1 cellular context compared by ENCODE assay signal in the genomic region with DNA sequence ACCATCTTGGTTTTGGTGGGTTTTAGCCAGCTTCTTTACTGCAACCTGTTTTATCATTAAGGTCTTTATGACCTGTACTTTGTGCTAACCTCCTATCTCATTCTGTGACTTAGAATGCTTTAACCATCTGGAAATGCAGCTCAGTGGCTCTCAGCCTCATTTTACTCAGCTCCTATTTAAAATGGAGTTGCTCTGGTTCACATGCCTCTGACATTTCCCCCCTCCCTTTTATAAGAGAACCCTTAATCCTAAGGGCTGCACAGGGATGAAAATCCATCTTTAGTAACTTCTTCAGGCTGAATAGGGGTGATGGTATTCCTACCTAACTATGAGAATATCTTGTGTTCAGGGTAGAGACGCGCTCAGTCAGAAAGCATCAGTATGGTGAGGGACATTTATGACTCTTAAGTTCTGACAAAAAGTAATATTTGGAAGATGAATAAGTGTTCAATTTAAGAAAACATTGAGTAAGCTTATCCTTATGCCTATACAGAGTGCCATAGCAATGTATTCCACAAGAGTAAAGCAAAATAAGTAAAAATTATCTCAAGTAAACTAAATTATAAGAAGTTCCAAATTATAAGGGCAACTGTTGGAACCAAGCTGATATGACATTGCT.
TF ChIP-seq lines count a peak whose summit lies in the region.

No MANE protein-coding gene starts in this region.

TF ChIP-seq in GM12878, 131 proteins besides CTCF, POLR2A, EP300 and RAD21 (continued from another document):
- peak; percentile 22; the same call in 1 of the 2 replicates for TF ChIP-seq ZNF687 (IDR thresholded peaks at IDR 0.05)
